In the genomic region with DNA sequence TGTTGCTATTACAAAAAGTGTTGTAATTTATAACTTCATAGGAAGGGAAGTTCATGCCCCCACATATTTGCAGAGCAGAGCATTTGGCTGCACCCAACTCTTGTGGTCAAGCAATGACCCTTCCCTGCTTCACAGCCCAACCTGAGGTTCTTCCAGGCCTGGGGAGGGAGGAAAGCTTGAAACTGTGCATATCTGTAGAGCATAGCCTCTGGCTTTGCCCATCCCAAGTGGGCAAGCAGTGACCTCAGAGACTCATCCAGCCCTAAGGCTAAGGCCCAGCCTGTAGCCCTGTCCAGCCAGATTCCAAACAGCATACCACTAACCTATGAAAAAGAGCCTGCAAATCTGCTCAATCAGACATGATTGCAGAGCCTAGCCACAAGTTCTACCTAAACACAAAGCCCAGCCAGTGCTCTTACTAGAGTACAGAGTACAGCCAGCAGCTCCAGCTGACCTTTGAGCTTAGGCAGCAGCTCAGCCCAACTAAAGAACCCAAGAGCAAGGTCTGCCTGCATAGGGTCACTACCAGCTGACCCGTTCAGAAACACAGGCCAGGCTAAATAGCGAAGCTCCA, we compare ENCODE assay signal across 12 cellular contexts. TPM values are rescaled to one million over a fixed set of nuclear protein-coding genes. Genes with fewer than 3 reads are reported as not detected.
DNase-seq lines count a peak whose midpoint lies in the region; ATAC-seq and TF ChIP-seq lines count a peak whose summit lies in the region.
"Had no signal": no experiment of that assay in that cellular context is flagged by ENCODE, and none has a peak within 500 bp of the region (broad histone marks: within the 10 kb centered on the region; RNA-seq: fewer than 3 reads in every experiment).

No MANE protein-coding gene starts in this region.

- H3K27me3 ChIP-seq in breast epithelium, result no peaks in the 10 kb centered on the region
- H3K27me3 ChIP-seq: suprapubic skin had no signal

- no peak for ATAC-seq in activated CD8-positive, alpha-beta T cell treated with anti-CD3 and anti-CD28 coated beads for 36 hours
- ATAC-seq in GM21786 (IDR thresholded peaks at IDR 0.05; ENCODE audit: unreplicated experiment), result no peak

- no peak overlapping the region for H3K4me3 Mint-ChIP-seq in MCF 10A (ENCODE audit: unreplicated experiment)
- H3K4me3 Mint-ChIP-seq in activated CD8-positive, alpha-beta T cell treated with anti-CD3 and anti-CD28 coated beads for 36 hours, result no peak overlapping the region

- no peak overlapping the region for H3K27ac ChIP-seq in breast epithelium
- H3K27ac ChIP-seq: suprapubic skin had no signal

- no peaks in the 10 kb centered on the region for H3K36me3 Mint-ChIP-seq in MCF 10A (ENCODE audit: insufficient read depth, unreplicated experiment)
- peaks cover 37% of the 10 kb centered on the region for H3K36me3 Mint-ChIP-seq in activated CD8-positive, alpha-beta T cell treated with anti-CD3 and anti-CD28 coated beads for 36 hours (ENCODE audit: low read depth)

- no peaks in the 10 kb centered on the region for H3K9me3 Mint-ChIP-seq in MCF 10A (ENCODE audit: unreplicated experiment)
- peaks cover 34% of the 10 kb centered on the region for H3K9me3 Mint-ChIP-seq in activated CD8-positive, alpha-beta T cell treated with anti-CD3 and anti-CD28 coated beads for 36 hours

- POLR2A ChIA-PET in MCF 10A (lab: Yijun Ruan, JAX), result interaction anchor here (1.5 to 2.3 kb wide), 2 partner anchors 8 to 15 kb away, joined by 3 to 11 read pairs; partner anchors contain the start of gene GSTK1
- POLR2A ChIA-PET in activated CD8-positive, alpha-beta T cell treated with anti-CD3 and anti-CD28 coated beads for 36 hours (lab: Charles Lee), result interaction anchor here (1.6 kb wide), 1 partner anchor 15 kb away, joined by 6 read pairs; the partner anchor contains the start of gene GSTK1

- CTCF ChIA-PET in MCF 10A (lab: Yijun Ruan, JAX), result interaction anchor here (0.6 to 2.7 kb wide), 6 partner anchors 8 to 183 kb away, joined by 3 to 44 read pairs (median 4); no protein-coding TSS in a partner anchor
- CTCF ChIA-PET in activated CD8-positive, alpha-beta T cell treated with anti-CD3 and anti-CD28 coated beads for 36 hours (lab: Charles Lee), result interaction anchor here (0.8 to 5.7 kb wide), 10 partner anchors 8 to 168 kb away, joined by 3 to 48 read pairs (median 7); partner anchors contain the start of gene GSTK1

- BruUV-seq in MCF 10A (replicated peaks; lab: Mats Ljungman, UMichigan), result no TSS peak

- H3K4me3 ChIP-seq in breast epithelium, result no peak overlapping the region
- H3K4me3 ChIP-seq: suprapubic skin had no signal

- no peaks in the 10 kb centered on the region for H3K9me3 ChIP-seq in breast epithelium
- H3K9me3 ChIP-seq: suprapubic skin had no signal

- DNase-seq in MCF 10A (ENCODE audit: unreplicated experiment) (peak; percentile 6), breast epithelium (ENCODE audit: low spot score in 2 of 2) (no peak), iris pigment epithelial cell (ENCODE audit: low read depth) (peak; percentile 62), GM03348 (ENCODE audit: low spot score) (no peak), NCI-H748 treated with DMSO at 0.1 percent for 48 hours (lab: John Stamatoyannopoulos, UW) (no peak), D341Med (ENCODE audit: low spot score) (no peak)
- DNase-seq in activated CD8-positive, alpha-beta T cell treated with anti-CD3 and anti-CD28 coated beads for 36 hours, result no peak
- DNase-seq: kidney had no signal

- no peaks in the 10 kb centered on the region for H3K36me3 ChIP-seq in breast epithelium
- H3K36me3 ChIP-seq: suprapubic skin had no signal

- TF ChIP-seq CTCF in MCF 10A (IDR thresholded peaks at IDR 0.05; ENCODE audit: unreplicated experiment), result no peak
- no peak for TF ChIP-seq CTCF in breast epithelium (IDR thresholded peaks at IDR 0.05)
- TF ChIP-seq CTCF in activated CD8-positive, alpha-beta T cell treated with anti-CD3 and anti-CD28 coated beads for 36 hours (IDR thresholded peaks at IDR 0.05), result no peak

- no peaks in the 10 kb centered on the region for H3K4me1 ChIP-seq in breast epithelium
- H3K4me1 ChIP-seq: suprapubic skin had no signal

- H3K27ac Mint-ChIP-seq in MCF 10A (ENCODE audit: low read depth, unreplicated experiment), result no peak overlapping the region
- peak overlapping the region; percentile 53 for H3K27ac Mint-ChIP-seq in activated CD8-positive, alpha-beta T cell treated with anti-CD3 and anti-CD28 coated beads for 36 hours
- H3K27ac Mint-ChIP-seq: activated T-helper 2 cell treated with anti-CD3 and anti-CD28 coated beads, Interferon-gamma antibody, Interleukin-2, Interleukin-4, amounts not matched to agents 10 μg/mL and 5 μg/mL and 100 μg/mL, durations not matched to agents 14 hours and 24 hours and 36 hours had no signal

- intact Hi-C loops in MCF 10A (cut with micrococcal nuclease), result no loop called here
- intact Hi-C loops in breast epithelium (cut with DNase I; ENCODE audit: low total_unique reads), result loop anchor here (5.0 to 10.0 kb wide), 2 partner anchors 58 to 156 kb away; partner anchors contain the start of gene EPHA1
- intact Hi-C loops in activated CD8-positive, alpha-beta T cell treated with anti-CD3 and anti-CD28 coated beads for 36 hours (cut with micrococcal nuclease), result loop anchor here (5.0 kb wide), 1 partner anchor 33 kb away; the partner anchor contains the start of gene TMEM139

- H3K4me1 Mint-ChIP-seq in MCF 10A (ENCODE audit: insufficient read depth, unreplicated experiment), result peaks cover 18% of the 10 kb centered on the region
- peaks cover 74% of the 10 kb centered on the region for H3K4me1 Mint-ChIP-seq in activated CD8-positive, alpha-beta T cell treated with anti-CD3 and anti-CD28 coated beads for 36 hours (ENCODE audit: low read depth)

- H3K27me3 Mint-ChIP-seq in MCF 10A (ENCODE audit: insufficient read depth, unreplicated experiment), result no peaks in the 10 kb centered on the region
- no peaks in the 10 kb centered on the region for H3K27me3 Mint-ChIP-seq in activated CD8-positive, alpha-beta T cell treated with anti-CD3 and anti-CD28 coated beads for 36 hours

- TF ChIP-seq POLR2A in breast epithelium (IDR thresholded peaks at IDR 0.05), result no peak

RNA-seq across cellular contexts. Expression of gene GSTK1, which starts 14.4 kb away (rescaled TPM):
- total RNA-seq in MCF 10A (2022), result 69.7 and 79.9 TPM in 2 replicates
- 100 to 1,000 TPM; 196 to 242 (median 199) TPM for total RNA-seq in breast epithelium
- total RNA-seq in activated CD8-positive, alpha-beta T cell treated with anti-CD3 and anti-CD28 coated beads for 36 hours, result 100 to 1,000 TPM; 163 to 171 TPM

RNA-seq across cellular contexts. Expression of gene TAS2R40, which starts 27.0 kb away (rescaled TPM):
- total RNA-seq in MCF 10A (2022) (not detected in 2 replicates), breast epithelium (not detected)
- total RNA-seq in activated CD8-positive, alpha-beta T cell treated with anti-CD3 and anti-CD28 coated beads for 36 hours, result not detected
- total RNA-seq: activated T-helper 2 cell treated with anti-CD3 and anti-CD28 coated beads, Interferon-gamma antibody, Interleukin-2, Interleukin-4, amounts not matched to agents 10 μg/mL and 5 μg/mL and 100 μg/mL, durations not matched to agents 14 hours and 24 hours and 36 hours; frontal cortex; kidney; suprapubic skin had no signal

RNA-seq across cellular contexts. Expression of gene TMEM139, which starts 35.9 kb away (rescaled TPM):
- total RNA-seq in MCF 10A (2022) (8.1 and 9.2 TPM in 2 replicates), breast epithelium (10 to 100 TPM in 2 of 3 donors, 1 to 10 TPM in 1; 1.4 to 27.4 (median 14.4) TPM)
- total RNA-seq in activated CD8-positive, alpha-beta T cell treated with anti-CD3 and anti-CD28 coated beads for 36 hours, result 1 to 10 TPM; 1.6 to 2.0 TPM
- total RNA-seq: frontal cortex had no signal

RNA-seq across cellular contexts. Expression of gene CASP2, which starts 39.3 kb away (rescaled TPM):
- total RNA-seq in MCF 10A (2022) (15.1 and 17.4 TPM in 2 replicates), breast epithelium (10 to 100 TPM; 11.7 to 24.9 (median 22.8) TPM)
- total RNA-seq in activated CD8-positive, alpha-beta T cell treated with anti-CD3 and anti-CD28 coated beads for 36 hours, result 10 to 100 TPM; 79.6 to 80.9 TPM

Comparison
In these comparisons a context has a peak if more than half of its experiments do, and no peak if none do; other contexts are left out.
1. DNase-seq: peak in MCF 10A (single experiment) and iris pigment epithelial cell (single experiment); none in breast epithelium (0 of 2), activated CD8-positive, alpha-beta T cell treated with anti-CD3 and anti-CD28 coated beads for 36 hours (single experiment), GM03348 (single experiment), NCI-H748 treated with DMSO at 0.1 percent for 48 hours (single experiment) and D341Med (single experiment).